ENCODE assay signal across 8 cellular contexts in the genomic region with DNA sequence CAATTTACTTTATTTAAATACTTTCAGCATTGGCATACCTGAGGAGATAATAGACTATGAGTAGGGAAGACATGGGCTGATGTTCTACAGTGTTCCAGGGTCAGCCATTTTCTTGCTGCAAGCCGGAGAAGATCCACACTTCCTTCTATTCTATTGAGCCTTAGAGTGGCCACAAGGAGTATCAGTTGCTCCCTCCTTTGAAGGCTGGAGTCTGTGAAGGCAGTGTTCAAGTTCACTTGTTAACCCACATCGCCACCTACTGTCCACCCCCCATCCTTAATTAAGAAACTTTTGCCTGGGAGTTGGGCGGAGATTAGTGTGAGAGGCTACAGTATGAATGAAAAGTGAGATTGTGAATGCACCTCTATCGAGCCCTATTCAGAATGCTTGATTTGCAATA.
DNase-seq lines count a peak whose midpoint lies in the region; ATAC-seq and TF ChIP-seq lines count a peak whose summit lies in the region.
"Had no signal": no experiment of that assay in that cellular context is flagged by ENCODE, and none has a peak within 500 bp of the region (broad histone marks: within the 10 kb centered on the region; RNA-seq: fewer than 3 reads in every experiment).

No MANE protein-coding gene starts in this region.

- H3K27ac Mint-ChIP-seq in osteocyte (ENCODE audit: unreplicated experiment), result no peak overlapping the region
- H3K27ac Mint-ChIP-seq: activated naive CD4-positive, alpha-beta T cell treated with anti-CD3 and anti-CD28 coated beads, Interleukin-2, amount 50 U/mL, for 24 hours had no signal

- TF ChIP-seq CTCF in GM06990 (IDR thresholded peaks at IDR 0.05; ENCODE audit: insufficient read depth, low read length, poor library complexity, severe bottlenecking) (peak; percentile 67), osteocyte (IDR thresholded peaks at IDR 0.05) (peak; percentile 43)

- H3K4me3 ChIP-seq in GM06990 (replicated peaks; ENCODE audit: low read depth, low read length) (no peak overlapping the region), GM23248 (no peak overlapping the region)

- no peak overlapping the region for H3K27ac ChIP-seq in GM23248

- peak; percentile 18 for DNase-seq in GM06990 (ENCODE audit: extremely low read depth, insufficient read length)
- DNase-seq in GM23248, result peak; percentile 66
- peak; percentile 60 for DNase-seq in NCI-H1092 (lab: John Stamatoyannopoulos, UW)
- DNase-seq in SHP77 treated with DMSO at 0.1 percent for 48 hours (lab: John Stamatoyannopoulos, UW), result peak; percentile 1
- DNase-seq in erythroblast (lab: John Stamatoyannopoulos, UW), result peak; percentile 44 to 66
- no peak for DNase-seq in osteocyte (ENCODE audit: extremely low spot score, unreplicated experiment)

- no peak for TF ChIP-seq POLR2A in erythroblast (IDR thresholded peaks at IDR 0.05; ENCODE audit: low read length)

- no peak for ATAC-seq in GM18520 (IDR thresholded peaks at IDR 0.05; ENCODE audit: unreplicated experiment)

- WGBS in GM23248 (ENCODE audit: low coverage in 1 of 2, low lambda C conversion rate in 2 of 2, missing lambda C conversion rate in 2 of 2), 2 experiments, result 7 to 8% methylated on average over 4 of the region's 4 CpGs

- H3K4me1 Mint-ChIP-seq in osteocyte (ENCODE audit: unreplicated experiment), result no peaks in the 10 kb centered on the region
- H3K4me1 Mint-ChIP-seq: activated naive CD4-positive, alpha-beta T cell treated with anti-CD3 and anti-CD28 coated beads, Interleukin-2, amount 50 U/mL, for 24 hours had no signal

- H3K9ac ChIP-seq in GM23248, result no peak overlapping the region

- H2AFZ ChIP-seq in GM23248, result no peak overlapping the region

- no peaks in the 10 kb centered on the region for H3K36me3 Mint-ChIP-seq in osteocyte (ENCODE audit: unreplicated experiment)
- H3K36me3 Mint-ChIP-seq: activated naive CD4-positive, alpha-beta T cell treated with anti-CD3 and anti-CD28 coated beads, Interleukin-2, amount 50 U/mL, for 24 hours had no signal

- peaks cover 7% of the 10 kb centered on the region for H3K27me3 Mint-ChIP-seq in osteocyte (ENCODE audit: unreplicated experiment)
- H3K27me3 Mint-ChIP-seq: activated naive CD4-positive, alpha-beta T cell treated with anti-CD3 and anti-CD28 coated beads, Interleukin-2, amount 50 U/mL, for 24 hours had no signal

- H3K79me2 ChIP-seq in GM23248 (ENCODE audit: insufficient read depth), result no peaks in the 10 kb centered on the region

- H3K4me1 ChIP-seq in GM23248 (ENCODE audit: insufficient read depth), result no peaks in the 10 kb centered on the region

- H3F3A ChIP-seq in GM23248 (ENCODE audit: insufficient read depth), result no peaks in the 10 kb centered on the region

- H3K9me2 ChIP-seq in GM23248 (ENCODE audit: insufficient read depth), result no peaks in the 10 kb centered on the region

- H3K27me3 ChIP-seq in GM06990 (replicated peaks; ENCODE audit: control insufficient read depth, insufficient read depth, low read length), result no peaks in the 10 kb centered on the region
- 0 out of 2 replicates have a peak, but pooled peaks cover 4% of the 10 kb centered on the region for H3K27me3 ChIP-seq in GM23248 (replicated peaks; ENCODE audit: insufficient read depth)

- H4K20me1 ChIP-seq in GM23248 (ENCODE audit: insufficient read depth), result no peaks in the 10 kb centered on the region

- H3K9me3 Mint-ChIP-seq in osteocyte (ENCODE audit: unreplicated experiment), result no peaks in the 10 kb centered on the region
- H3K9me3 Mint-ChIP-seq: activated naive CD4-positive, alpha-beta T cell treated with anti-CD3 and anti-CD28 coated beads, Interleukin-2, amount 50 U/mL, for 24 hours had no signal

- H3K36me3 ChIP-seq in GM06990 (ENCODE audit: control insufficient read depth, insufficient read depth, low read length) (no peaks in the 10 kb centered on the region), GM23248 (ENCODE audit: low read depth) (no peaks in the 10 kb centered on the region)

- no peak overlapping the region for H3K4me3 Mint-ChIP-seq in osteocyte (ENCODE audit: unreplicated experiment)
- H3K4me3 Mint-ChIP-seq: activated naive CD4-positive, alpha-beta T cell treated with anti-CD3 and anti-CD28 coated beads, Interleukin-2, amount 50 U/mL, for 24 hours had no signal

- no peaks in the 10 kb centered on the region for H3K9me3 ChIP-seq in GM23248 (ENCODE audit: low read depth)

- H3K4me2 ChIP-seq in GM23248 (ENCODE audit: unreplicated experiment), result no peak overlapping the region

- in situ Hi-C loops in GM23248 (cut with MboI), result no loop called here
